Comparison of ENCODE assay signal across 25 cellular contexts in genomic region chr11:111525456-111525855, GRCh38. TPM values are rescaled to one million over a fixed set of nuclear protein-coding genes. Genes with fewer than 3 reads are reported as not detected.
DNase-seq lines count a peak whose midpoint lies in the region; TF ChIP-seq lines count a peak whose summit lies in the region.
"Had no signal": no experiment of that assay in that cellular context is flagged by ENCODE, and none has a peak within 500 bp of the region (broad histone marks: within the 10 kb centered on the region; RNA-seq: fewer than 3 reads in every experiment).

No MANE protein-coding gene starts in this region.

- H3K36me3 Mint-ChIP-seq in activated CD4-positive, alpha-beta T cell treated with anti-CD3 and anti-CD28 coated beads, Interleukin-2, amount 10 ng/mL, durations not matched to agents 24 days and 14 days (ENCODE audit: low read depth), result no peaks in the 10 kb centered on the region
- no peaks in the 10 kb centered on the region for H3K36me3 Mint-ChIP-seq in activated CD4-positive, alpha-beta T cell treated with anti-CD3 and anti-CD28 coated beads, Interleukin-2, amount 10 ng/mL, durations not matched to agents 7 days and 5 days (ENCODE audit: low read depth)

- no peaks in the 10 kb centered on the region for H3K27me3 Mint-ChIP-seq in activated CD4-positive, alpha-beta T cell treated with anti-CD3 and anti-CD28 coated beads, Interleukin-2, amount 10 ng/mL, durations not matched to agents 24 days and 14 days
- no peaks in the 10 kb centered on the region for H3K27me3 Mint-ChIP-seq in activated CD4-positive, alpha-beta T cell treated with anti-CD3 and anti-CD28 coated beads, Interleukin-2, amount 10 ng/mL, durations not matched to agents 7 days and 5 days

- H3K27me3 ChIP-seq in KMS-11 (ENCODE audit: insufficient read depth, low read depth) (no peaks in the 10 kb centered on the region), trophoblast cell (ENCODE audit: insufficient read depth, low read length) (no peaks in the 10 kb centered on the region), GM23248 (replicated peaks; ENCODE audit: insufficient read depth) (no peaks in the 10 kb centered on the region)
- H3K27me3 ChIP-seq: BLaER1 had no signal

- H3K9ac ChIP-seq in KMS-11 (no peak overlapping the region), trophoblast cell (ENCODE audit: low read length) (no peak overlapping the region), GM23248 (no peak overlapping the region)
- H3K9ac ChIP-seq: BLaER1 had no signal

- H3K4me3 Mint-ChIP-seq in activated CD4-positive, alpha-beta T cell treated with anti-CD3 and anti-CD28 coated beads, Interleukin-2, amount 10 ng/mL, durations not matched to agents 24 days and 14 days, result no peak overlapping the region
- H3K4me3 Mint-ChIP-seq in activated CD4-positive, alpha-beta T cell treated with anti-CD3 and anti-CD28 coated beads, Interleukin-2, amount 10 ng/mL, durations not matched to agents 7 days and 5 days, result no peak overlapping the region
- H3K4me3 Mint-ChIP-seq: CD4-positive, alpha-beta T cell; H9; HFFc6 had no signal

- H2BK5ac ChIP-seq in trophoblast cell (ENCODE audit: low read depth, low read length, poor library complexity), result no peak overlapping the region

- in situ Hi-C loops in GM23248 (cut with MboI), result no loop called here

- no peaks in the 10 kb centered on the region for H4K20me1 ChIP-seq in KMS-11 (ENCODE audit: insufficient read depth)
- H4K20me1 ChIP-seq in GM23248 (ENCODE audit: insufficient read depth), result no peaks in the 10 kb centered on the region
- H4K20me1 ChIP-seq: BLaER1 had no signal

- no peak overlapping the region for H4K91ac ChIP-seq in trophoblast cell (ENCODE audit: low read depth, low read length)

- peak overlapping the region; percentile 68 for H2BK12ac ChIP-seq in trophoblast cell (ENCODE audit: low read length)

- WGBS in trophoblast cell (ENCODE audit: extremely low coverage, insufficient coverage, insufficient read length), result no CpG with 5 or more reads among the region's 1 CpG
- WGBS in GM23248 (ENCODE audit: low coverage in 1 of 2, low lambda C conversion rate in 2 of 2, missing lambda C conversion rate in 2 of 2), 2 experiments, result 92 to 100% methylated on average over 1 of the region's 1 CpG

- intact Hi-C loops in activated CD4-positive, alpha-beta T cell treated with anti-CD3 and anti-CD28 coated beads, Interleukin-2, amount 10 ng/mL, durations not matched to agents 24 days and 14 days (cut with micrococcal nuclease), result loop anchor here (5.0 to 10.0 kb wide), 4 partner anchors 77 to 1441 kb away; partner anchors contain the start of gene SIK2

- H3K27ac Mint-ChIP-seq in activated CD4-positive, alpha-beta T cell treated with anti-CD3 and anti-CD28 coated beads, Interleukin-2, amount 10 ng/mL, durations not matched to agents 24 days and 14 days, result peak overlapping the region; percentile 1
- no peak overlapping the region for H3K27ac Mint-ChIP-seq in activated CD4-positive, alpha-beta T cell treated with anti-CD3 and anti-CD28 coated beads, Interleukin-2, amount 10 ng/mL, durations not matched to agents 7 days and 5 days
- H3K27ac Mint-ChIP-seq: CD4-positive, alpha-beta T cell; H9; HFFc6 had no signal

- H4K12ac ChIP-seq in trophoblast cell (ENCODE audit: low read depth, low read length), result no peak overlapping the region

- no peaks in the 10 kb centered on the region for H3K9me2 ChIP-seq in GM23248 (ENCODE audit: insufficient read depth)

- no peaks in the 10 kb centered on the region for H3K9me3 Mint-ChIP-seq in activated CD4-positive, alpha-beta T cell treated with anti-CD3 and anti-CD28 coated beads, Interleukin-2, amount 10 ng/mL, durations not matched to agents 24 days and 14 days
- H3K9me3 Mint-ChIP-seq in activated CD4-positive, alpha-beta T cell treated with anti-CD3 and anti-CD28 coated beads, Interleukin-2, amount 10 ng/mL, durations not matched to agents 7 days and 5 days, result no peaks in the 10 kb centered on the region
- H3K9me3 Mint-ChIP-seq: CD4-positive, alpha-beta T cell; H9; HFFc6 had no signal

- no peak overlapping the region for H3K18ac ChIP-seq in trophoblast cell (ENCODE audit: low read length)

- H2AFZ ChIP-seq in KMS-11 (ENCODE audit: low read depth), result no peak overlapping the region
- H2AFZ ChIP-seq in trophoblast cell (ENCODE audit: insufficient read depth, low read length, poor library complexity), result no peak overlapping the region
- no peak overlapping the region for H2AFZ ChIP-seq in GM23248
- H2AFZ ChIP-seq: PC-9 had no signal

- H3K79me1 ChIP-seq in trophoblast cell (ENCODE audit: low read length), result peaks cover 8% of the 10 kb centered on the region

- H3K79me2 ChIP-seq in KMS-11 (ENCODE audit: insufficient read depth, low read depth) (no peaks in the 10 kb centered on the region), trophoblast cell (ENCODE audit: control insufficient read depth, insufficient read depth, low read length, poor library complexity) (peaks cover 2% of the 10 kb centered on the region), GM23248 (ENCODE audit: insufficient read depth) (no peaks in the 10 kb centered on the region)

- peaks cover 25% of the 10 kb centered on the region for H3F3A ChIP-seq in GM23248 (ENCODE audit: insufficient read depth)

- no peak for DNase-seq in activated CD4-positive, alpha-beta T cell treated with anti-CD3 and anti-CD28 coated beads, Interleukin-2, amount 10 ng/mL, durations not matched to agents 24 days and 14 days
- DNase-seq in activated CD4-positive, alpha-beta T cell treated with anti-CD3 and anti-CD28 coated beads, Interleukin-2, amount 10 ng/mL, durations not matched to agents 7 days and 5 days, result no peak
- DNase-seq in epithelial cell of esophagus (ENCODE audit: low read depth), result peak; percentile 36
- DNase-seq in trophoblast cell, result no peak
- no peak for DNase-seq in cerebellum (ENCODE audit: low spot score)
- no peak for DNase-seq in GM23248
- DNase-seq in activated effector memory CD4-positive, alpha-beta T cell treated with Interleukin-2 at 50 U/mL for 16 hours, result no peak
- DNase-seq: ACHN; CD4-positive, alpha-beta T cell; COR-L47; DMS79; H9; HFFc6; MM.1S; NCI-H1092; NCI-H1436; NCI-H2029; NCI-H2227 treated with DMSO at 0.1 percent for 48 hours; NCI-H510A; PC-9 had no signal

- H3K4me3 ChIP-seq in KMS-11 (IDR thresholded peaks at IDR 0.05; ENCODE audit: insufficient read depth, low read depth, low read length), result no peak overlapping the region
- H3K4me3 ChIP-seq in epithelial cell of esophagus (ENCODE audit: low read length), result no peak overlapping the region
- no peak overlapping the region for H3K4me3 ChIP-seq in trophoblast cell (ENCODE audit: low read depth, low read length)
- H3K4me3 ChIP-seq in GM23248, result no peak overlapping the region
- H3K4me3 ChIP-seq: BLaER1, PC-9 had no signal

- H3K27ac ChIP-seq in KMS-11, result peak overlapping the region; percentile 57; the same call in 1 of the 2 replicates
- H3K27ac ChIP-seq in trophoblast cell (ENCODE audit: low read depth, low read length), result no peak overlapping the region
- no peak overlapping the region for H3K27ac ChIP-seq in GM23248
- H3K27ac ChIP-seq: 22Rv1, BLaER1, PC-9, RWPE1 had no signal

- no peak overlapping the region for H2BK120ac ChIP-seq in trophoblast cell (ENCODE audit: insufficient read depth, low read length, poor library complexity)

- POLR2A ChIA-PET in activated CD4-positive, alpha-beta T cell treated with anti-CD3 and anti-CD28 coated beads, Interleukin-2, amount 10 ng/mL, durations not matched to agents 7 days and 5 days (lab: Charles Lee), result no interaction called here

- no peak overlapping the region for H3K14ac ChIP-seq in trophoblast cell (ENCODE audit: low read length)

- no peak overlapping the region for H4K8ac ChIP-seq in trophoblast cell (ENCODE audit: low read depth, low read length)

- H3K23ac ChIP-seq in trophoblast cell (ENCODE audit: low read length), result no peak overlapping the region

- H3K36me3 ChIP-seq in KMS-11 (ENCODE audit: insufficient read depth) (no peaks in the 10 kb centered on the region), trophoblast cell (ENCODE audit: control insufficient read depth in 1 of 2, insufficient read depth in 2 of 2, low read length in 2 of 2) (no peaks in the 10 kb centered on the region), GM23248 (ENCODE audit: low read depth) (no peaks in the 10 kb centered on the region)
- H3K36me3 ChIP-seq: BLaER1 had no signal

- H3K9me3 ChIP-seq in trophoblast cell (ENCODE audit: insufficient read depth, low read depth, low read length) (no peaks in the 10 kb centered on the region), GM23248 (ENCODE audit: low read depth) (no peaks in the 10 kb centered on the region)
- H3K9me3 ChIP-seq: BLaER1 had no signal

- CTCF ChIA-PET in activated CD4-positive, alpha-beta T cell treated with anti-CD3 and anti-CD28 coated beads, Interleukin-2, amount 10 ng/mL, durations not matched to agents 7 days and 5 days (lab: Charles Lee), result interaction anchor here (0.6 to 1.6 kb wide), 3 partner anchors 9 to 221 kb away, joined by 3 to 6 read pairs (median 3); no protein-coding TSS in a partner anchor

- no peak overlapping the region for H3K4ac ChIP-seq in trophoblast cell (ENCODE audit: low read depth, low read length)

- TF ChIP-seq CTCF in KMS-11 (conservative IDR thresholded peaks at IDR 0.05; ENCODE audit: low read depth, low read length) (no peak), epithelial cell of esophagus (IDR thresholded peaks at IDR 0.05; ENCODE audit: insufficient read depth, low read depth, low read length, missing control alignments) (no peak)

- peaks cover 58% of the 10 kb centered on the region for H3K4me1 ChIP-seq in KMS-11 (ENCODE audit: low read depth, poor library complexity, severe bottlenecking)
- peaks cover 4 to 10% of the 10 kb centered on the region in 2 experiments for H3K4me1 ChIP-seq in trophoblast cell (ENCODE audit: control insufficient read depth in 1 of 2, insufficient read depth in 2 of 2, low read length in 2 of 2)
- H3K4me1 ChIP-seq in GM23248 (ENCODE audit: insufficient read depth), result peaks cover 48% of the 10 kb centered on the region
- H3K4me1 ChIP-seq: BLaER1 had no signal

- H2AK5ac ChIP-seq in trophoblast cell (ENCODE audit: low read length), result no peak overlapping the region

- peak overlapping the region; percentile 58 for H3K4me2 ChIP-seq in KMS-11
- no peak overlapping the region for H3K4me2 ChIP-seq in trophoblast cell (ENCODE audit: low read length)
- no peak overlapping the region for H3K4me2 ChIP-seq in GM23248 (ENCODE audit: unreplicated experiment)
- H3K4me2 ChIP-seq: BLaER1 had no signal

- H3K4me1 Mint-ChIP-seq in activated CD4-positive, alpha-beta T cell treated with anti-CD3 and anti-CD28 coated beads, Interleukin-2, amount 10 ng/mL, durations not matched to agents 24 days and 14 days, result peaks cover 40% of the 10 kb centered on the region
- peaks cover 19% of the 10 kb centered on the region for H3K4me1 Mint-ChIP-seq in activated CD4-positive, alpha-beta T cell treated with anti-CD3 and anti-CD28 coated beads, Interleukin-2, amount 10 ng/mL, durations not matched to agents 7 days and 5 days
- H3K4me1 Mint-ChIP-seq: H9 had no signal

RNA-seq across cellular contexts. Expression of gene HOATZ, which starts 10.9 kb away (rescaled TPM):
- not detected in 2 replicates for total RNA-seq in activated CD4-positive, alpha-beta T cell treated with anti-CD3 and anti-CD28 coated beads, Interleukin-2, amount 10 ng/mL, durations not matched to agents 24 days and 14 days
- not detected for total RNA-seq in activated CD4-positive, alpha-beta T cell treated with anti-CD3 and anti-CD28 coated beads, Interleukin-2, amount 10 ng/mL, durations not matched to agents 7 days and 5 days
- polyA plus RNA-seq in trophoblast cell (2013), result 1.8 and 2.4 TPM in 2 replicates
- total RNA-seq in cerebellum, result not detected
- not detected in 2 replicates for total RNA-seq in GM23248 (2014; rRNA removed; shearing (Covaris generic))
- polyA plus RNA-seq in GM23248 (2016; fragmentation: Nextera tagmentation; extraction: Ambion mirVana), result not detected in 2 replicates
- total RNA-seq: CD4-positive, alpha-beta T cell; H9; HFFc6; LHCN-M2; PC-9 had no signal

RNA-seq across cellular contexts. Expression of gene BTG4, which starts 13.3 kb away (rescaled TPM):
- not detected in 2 replicates for total RNA-seq in activated CD4-positive, alpha-beta T cell treated with anti-CD3 and anti-CD28 coated beads, Interleukin-2, amount 10 ng/mL, durations not matched to agents 24 days and 14 days
- total RNA-seq in activated CD4-positive, alpha-beta T cell treated with anti-CD3 and anti-CD28 coated beads, Interleukin-2, amount 10 ng/mL, durations not matched to agents 7 days and 5 days, result not detected
- polyA plus RNA-seq in trophoblast cell (2013), result 0.14 and 0.16 TPM in 2 replicates
- not detected for total RNA-seq in cerebellum
- not detected in 2 replicates for total RNA-seq in GM23248 (2014; rRNA removed; shearing (Covaris generic))
- 0.33 TPM in 1 of 2 replicates, not detected in the other for polyA plus RNA-seq in GM23248 (2016; fragmentation: Nextera tagmentation; extraction: Ambion mirVana)
- total RNA-seq: CD4-positive, alpha-beta T cell; H9; HFFc6; PC-9 had no signal

RNA-seq across cellular contexts. Expression of gene LAYN, which starts 15.1 kb away (rescaled TPM):
- total RNA-seq in activated CD4-positive, alpha-beta T cell treated with anti-CD3 and anti-CD28 coated beads, Interleukin-2, amount 10 ng/mL, durations not matched to agents 24 days and 14 days, result 6.4 and 6.7 TPM in 2 replicates
- total RNA-seq in activated CD4-positive, alpha-beta T cell treated with anti-CD3 and anti-CD28 coated beads, Interleukin-2, amount 10 ng/mL, durations not matched to agents 7 days and 5 days, result under 1 TPM; 0.71 to 0.89 TPM
- 52.4 and 55.7 TPM in 2 replicates for polyA plus RNA-seq in trophoblast cell (2013)
- total RNA-seq in cerebellum, result 1.9 TPM
- total RNA-seq in GM23248 (2014; rRNA removed; shearing (Covaris generic)), result 117 and 118 TPM in 2 replicates
- 121 and 127 TPM in 2 replicates for polyA plus RNA-seq in GM23248 (2016; fragmentation: Nextera tagmentation; extraction: Ambion mirVana)

Comparison
In these comparisons a context has a peak if more than half of its experiments do, and no peak if none do; other contexts are left out.
1. RNA of gene LAYN, which starts 15.1 kb away (total RNA-seq): 117 to 118 TPM in GM23248; 6.4 to 6.7 TPM in activated CD4-positive, alpha-beta T cell treated with anti-CD3 and anti-CD28 coated beads, Interleukin-2, amount 10 ng/mL, durations not matched to agents 24 days and 14 days, 1.9 TPM in cerebellum (single experiment) and 0.71 to 0.89 TPM in activated CD4-positive, alpha-beta T cell treated with anti-CD3 and anti-CD28 coated beads, Interleukin-2, amount 10 ng/mL, durations not matched to agents 7 days and 5 days; every median in the first group is over 10 times any median in the second.